Comparison of ENCODE assay signal across 1 cellular context in the genomic region with DNA sequence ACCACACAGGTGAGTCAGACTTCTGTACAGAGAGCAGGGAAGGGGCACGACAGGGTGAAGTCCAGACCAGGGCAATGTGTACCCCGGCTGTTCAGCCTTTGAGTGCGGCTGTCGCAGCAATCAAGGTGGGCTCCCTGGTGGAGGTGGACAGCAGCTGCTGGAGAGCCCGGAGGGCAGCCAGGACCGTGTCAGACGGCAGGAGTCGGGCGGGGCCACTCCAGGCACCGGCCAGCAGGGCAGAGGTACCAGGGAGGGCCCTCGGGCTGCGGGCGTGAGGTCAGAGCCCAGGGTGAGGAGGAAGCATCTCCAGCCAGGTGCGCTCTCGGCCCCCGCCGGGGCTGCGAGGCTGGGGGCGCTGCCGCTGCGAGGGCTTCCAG.
A peak's percentile ranks its signal among the peaks of the same experiment; 100 is the strongest.
TF ChIP-seq lines count a peak whose summit lies in the region.

No MANE protein-coding gene starts in this region.

TF ChIP-seq in HepG2, 621 proteins besides CTCF, POLR2A, EP300 and RAD21 (continued from another document):
- TF ChIP-seq, protein P1, sequence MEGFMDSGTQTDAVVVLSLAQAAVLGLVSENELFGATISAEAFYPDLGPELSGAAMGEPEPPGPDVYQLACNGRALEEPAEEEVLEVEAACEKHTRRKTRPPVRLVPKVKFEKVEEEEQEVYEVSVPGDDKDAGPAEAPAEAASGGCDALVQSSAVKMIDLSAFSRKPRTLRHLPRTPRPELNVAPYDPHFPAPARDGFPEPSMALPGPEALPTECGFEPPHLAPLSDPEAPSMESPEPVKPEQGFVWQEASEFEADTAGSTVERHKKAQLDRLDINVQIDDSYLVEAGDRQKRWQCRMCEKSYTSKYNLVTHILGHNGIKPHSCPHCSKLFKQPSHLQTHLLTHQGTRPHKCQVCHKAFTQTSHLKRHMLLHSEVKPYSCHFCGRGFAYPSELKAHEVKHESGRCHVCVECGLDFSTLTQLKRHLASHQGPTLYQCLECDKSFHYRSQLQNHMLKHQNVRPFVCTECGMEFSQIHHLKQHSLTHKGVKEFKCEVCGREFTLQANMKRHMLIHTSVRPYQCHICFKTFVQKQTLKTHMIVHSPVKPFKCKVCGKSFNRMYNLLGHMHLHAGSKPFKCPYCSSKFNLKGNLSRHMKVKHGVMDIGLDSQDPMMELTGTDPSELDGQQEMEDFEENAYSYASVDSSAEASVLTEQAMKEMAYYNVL (CRISPR knock-in tag; IDR thresholded peaks at IDR 0.05; ENCODE audit: borderline replicate concordance): 0 out of 2 replicates have a peak, but pooled peaks have one; percentile 56
- no peak for TF ChIP-seq NONO (IDR thresholded peaks at IDR 0.05)
- no peak; the same call in 1 of the 2 replicates for TF ChIP-seq NONO (CRISPR knock-in tag; conservative IDR thresholded peaks at IDR 0.05)
- TF ChIP-seq, protein P2, sequence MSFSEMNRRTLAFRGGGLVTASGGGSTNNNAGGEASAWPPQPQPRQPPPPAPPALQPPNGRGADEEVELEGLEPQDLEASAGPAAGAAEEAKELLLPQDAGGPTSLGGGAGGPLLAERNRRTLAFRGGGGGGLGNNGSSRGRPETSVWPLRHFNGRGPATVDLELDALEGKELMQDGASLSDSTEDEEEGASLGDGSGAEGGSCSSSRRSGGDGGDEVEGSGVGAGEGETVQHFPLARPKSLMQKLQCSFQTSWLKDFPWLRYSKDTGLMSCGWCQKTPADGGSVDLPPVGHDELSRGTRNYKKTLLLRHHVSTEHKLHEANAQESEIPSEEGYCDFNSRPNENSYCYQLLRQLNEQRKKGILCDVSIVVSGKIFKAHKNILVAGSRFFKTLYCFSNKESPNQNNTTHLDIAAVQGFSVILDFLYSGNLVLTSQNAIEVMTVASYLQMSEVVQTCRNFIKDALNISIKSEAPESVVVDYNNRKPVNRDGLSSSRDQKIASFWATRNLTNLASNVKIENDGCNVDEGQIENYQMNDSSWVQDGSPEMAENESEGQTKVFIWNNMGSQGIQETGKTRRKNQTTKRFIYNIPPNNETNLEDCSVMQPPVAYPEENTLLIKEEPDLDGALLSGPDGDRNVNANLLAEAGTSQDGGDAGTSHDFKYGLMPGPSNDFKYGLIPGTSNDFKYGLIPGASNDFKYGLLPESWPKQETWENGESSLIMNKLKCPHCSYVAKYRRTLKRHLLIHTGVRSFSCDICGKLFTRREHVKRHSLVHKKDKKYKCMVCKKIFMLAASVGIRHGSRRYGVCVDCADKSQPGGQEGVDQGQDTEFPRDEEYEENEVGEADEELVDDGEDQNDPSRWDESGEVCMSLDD (CRISPR knock-in tag; IDR thresholded peaks at IDR 0.05; ENCODE audit: borderline replicate concordance): peak; percentile 77
- 0 out of 2 replicates have a peak, but pooled peaks have one; percentile 5 for TF ChIP-seq HOXA3 (CRISPR knock-in tag; IDR thresholded peaks at IDR 0.05)
- TF ChIP-seq ZNF570 (CRISPR knock-in tag; IDR thresholded peaks at IDR 0.05; ENCODE audit: borderline replicate concordance): no peak
- no peak; the same call in 1 of the 2 replicates for TF ChIP-seq ZNF891 (CRISPR knock-in tag; IDR thresholded peaks at IDR 0.05)
- TF ChIP-seq ZSCAN30 (CRISPR knock-in tag; IDR thresholded peaks at IDR 0.05): peak; percentile 30; the same call in 1 of the 2 replicates
- peak; percentile 21; the same call in 1 of the 2 replicates for TF ChIP-seq HNF4G (IDR thresholded peaks at IDR 0.05; ENCODE audit: borderline replicate concordance, low read depth, low read length)
- no peak; the same call in 1 of the 2 replicates for TF ChIP-seq HNF4G (CRISPR knock-in tag; IDR thresholded peaks at IDR 0.05; ENCODE audit: borderline replicate concordance, low read depth)
- 0 out of 2 replicates have a peak, but pooled peaks have one; percentile 46 for TF ChIP-seq NCOA5 (CRISPR knock-in tag; IDR thresholded peaks at IDR 0.05)
- TF ChIP-seq, protein P3, sequence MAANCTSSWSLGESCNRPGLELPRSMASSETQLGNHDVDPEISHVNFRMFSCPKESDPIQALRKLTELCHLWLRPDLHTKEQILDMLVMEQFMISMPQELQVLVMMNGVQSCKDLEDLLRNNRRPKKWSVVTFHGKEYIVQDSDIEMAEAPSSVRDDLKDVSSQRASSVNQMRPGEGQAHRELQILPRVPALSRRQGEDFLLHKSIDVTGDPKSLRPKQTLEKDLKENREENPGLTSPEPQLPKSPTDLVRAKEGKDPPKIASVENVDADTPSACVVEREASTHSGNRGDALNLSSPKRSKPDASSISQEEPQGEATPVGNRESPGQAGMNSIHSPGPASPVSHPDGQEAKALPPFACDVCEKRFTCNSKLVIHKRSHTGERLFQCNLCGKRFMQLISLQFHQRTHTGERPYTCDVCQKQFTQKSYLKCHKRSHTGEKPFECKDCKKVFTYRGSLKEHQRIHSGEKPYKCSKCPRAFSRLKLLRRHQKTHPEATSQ (CRISPR knock-in tag; IDR thresholded peaks at IDR 0.05; ENCODE audit: borderline replicate concordance): no peak
- TF ChIP-seq ZBTB42 (CRISPR knock-in tag; IDR thresholded peaks at IDR 0.05): 0 out of 2 replicates have a peak, but pooled peaks have one; percentile 10
- no peak for TF ChIP-seq NFYB (CRISPR knock-in tag; IDR thresholded peaks at IDR 0.05)
- TF ChIP-seq GFI1 (CRISPR knock-in tag; IDR thresholded peaks at IDR 0.05; ENCODE audit: borderline replicate concordance): peak; percentile 74; the same call in 1 of the 2 replicates
- peak; percentile 14; the same call in 1 of the 2 replicates for TF ChIP-seq NR2C2 (CRISPR knock-in tag; IDR thresholded peaks at IDR 0.05; ENCODE audit: borderline replicate concordance)
- TF ChIP-seq, protein P4, sequence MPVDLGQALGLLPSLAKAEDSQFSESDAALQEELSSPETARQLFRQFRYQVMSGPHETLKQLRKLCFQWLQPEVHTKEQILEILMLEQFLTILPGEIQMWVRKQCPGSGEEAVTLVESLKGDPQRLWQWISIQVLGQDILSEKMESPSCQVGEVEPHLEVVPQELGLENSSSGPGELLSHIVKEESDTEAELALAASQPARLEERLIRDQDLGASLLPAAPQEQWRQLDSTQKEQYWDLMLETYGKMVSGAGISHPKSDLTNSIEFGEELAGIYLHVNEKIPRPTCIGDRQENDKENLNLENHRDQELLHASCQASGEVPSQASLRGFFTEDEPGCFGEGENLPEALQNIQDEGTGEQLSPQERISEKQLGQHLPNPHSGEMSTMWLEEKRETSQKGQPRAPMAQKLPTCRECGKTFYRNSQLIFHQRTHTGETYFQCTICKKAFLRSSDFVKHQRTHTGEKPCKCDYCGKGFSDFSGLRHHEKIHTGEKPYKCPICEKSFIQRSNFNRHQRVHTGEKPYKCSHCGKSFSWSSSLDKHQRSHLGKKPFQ (CRISPR knock-in tag; IDR thresholded peaks at IDR 0.05; ENCODE audit: insufficient replicate concordance): no peak
- TF ChIP-seq ELF4 (CRISPR knock-in tag; IDR thresholded peaks at IDR 0.05; ENCODE audit: borderline replicate concordance): no peak
- no peak for TF ChIP-seq ARHGAP35 (CRISPR knock-in tag; IDR thresholded peaks at IDR 0.05; ENCODE audit: borderline replicate concordance)
- TF ChIP-seq ZNF274 (CRISPR knock-in tag; IDR thresholded peaks at IDR 0.05): 0 out of 2 replicates have a peak, but pooled peaks have one; percentile 14
- no peak for TF ChIP-seq TARDBP (CRISPR knock-in tag; IDR thresholded peaks at IDR 0.05)
- peak; percentile 79; the same call in 1 of the 2 replicates for TF ChIP-seq NRL (CRISPR knock-in tag; IDR thresholded peaks at IDR 0.05; ENCODE audit: borderline replicate concordance)
- TF ChIP-seq ZNF557 (CRISPR knock-in tag; IDR thresholded peaks at IDR 0.05): no peak
- TF ChIP-seq ZNF768 (CRISPR knock-in tag; IDR thresholded peaks at IDR 0.05): peak; percentile 65; the same call in 1 of the 2 replicates
- peak; percentile 86 for TF ChIP-seq ADNP (CRISPR knock-in tag; IDR thresholded peaks at IDR 0.05)
- peak; percentile 15 for TF ChIP-seq AGO1 (IDR thresholded peaks at IDR 0.05; ENCODE audit: low read depth, low read length, poor library complexity, severe bottlenecking)
- TF ChIP-seq, protein P5, sequence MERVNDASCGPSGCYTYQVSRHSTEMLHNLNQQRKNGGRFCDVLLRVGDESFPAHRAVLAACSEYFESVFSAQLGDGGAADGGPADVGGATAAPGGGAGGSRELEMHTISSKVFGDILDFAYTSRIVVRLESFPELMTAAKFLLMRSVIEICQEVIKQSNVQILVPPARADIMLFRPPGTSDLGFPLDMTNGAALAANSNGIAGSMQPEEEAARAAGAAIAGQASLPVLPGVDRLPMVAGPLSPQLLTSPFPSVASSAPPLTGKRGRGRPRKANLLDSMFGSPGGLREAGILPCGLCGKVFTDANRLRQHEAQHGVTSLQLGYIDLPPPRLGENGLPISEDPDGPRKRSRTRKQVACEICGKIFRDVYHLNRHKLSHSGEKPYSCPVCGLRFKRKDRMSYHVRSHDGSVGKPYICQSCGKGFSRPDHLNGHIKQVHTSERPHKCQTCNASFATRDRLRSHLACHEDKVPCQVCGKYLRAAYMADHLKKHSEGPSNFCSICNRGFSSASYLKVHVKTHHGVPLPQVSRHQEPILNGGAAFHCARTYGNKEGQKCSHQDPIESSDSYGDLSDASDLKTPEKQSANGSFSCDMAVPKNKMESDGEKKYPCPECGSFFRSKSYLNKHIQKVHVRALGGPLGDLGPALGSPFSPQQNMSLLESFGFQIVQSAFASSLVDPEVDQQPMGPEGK (CRISPR knock-in tag; IDR thresholded peaks at IDR 0.05): no peak
- peak; percentile 21; the same call in 1 of the 2 replicates for TF ChIP-seq MAZ (IDR thresholded peaks at IDR 0.05; ENCODE audit: borderline replicate concordance, low read depth, low read length)
- no peak for TF ChIP-seq MAZ (CRISPR knock-in tag; IDR thresholded peaks at IDR 0.05; ENCODE audit: low read depth)
